9 cellular contexts compared by ENCODE assay signal in genomic region chr11:57427692-57428082, GRCh38. TPM values are rescaled to one million over a fixed set of nuclear protein-coding genes. Genes with fewer than 3 reads are reported as not detected.
DNase-seq lines count a peak whose midpoint lies in the region; ATAC-seq, FAIRE-seq and TF ChIP-seq lines count a peak whose summit lies in the region.
"Had no signal": no experiment of that assay in that cellular context is flagged by ENCODE, and none has a peak within 500 bp of the region (broad histone marks: within the 10 kb centered on the region; RNA-seq: fewer than 3 reads in every experiment).

No MANE protein-coding gene starts in this region.

- no peak for FAIRE-seq in H1 (lab: Jason Lieb, UNC)

- H3K9me3 Mint-ChIP-seq in naive B cell, result no peaks in the 10 kb centered on the region

- H3K18ac ChIP-seq in H1 (ENCODE audit: extremely low read depth, low read length), result no peak overlapping the region

- CTCF ChIA-PET in H1 (lab: Charles Lee; ENCODE audit: partially characterized antibody), result interaction anchor here (0.7 to 10.1 kb wide), 12 partner anchors 9 to 135 kb away, joined by 3 to 68 read pairs (median 4); partner anchors contain the start of gene RTN4RL2

- peak overlapping the region in 4 of 6 donors; percentile 69 to 88 (median 72) for H3K27ac Mint-ChIP-seq in naive B cell

- H3K4me2 ChIP-seq in H1 (ENCODE audit: insufficient read depth in 1 of 2, low read depth in 2 of 2, low read length in 2 of 2), result peak overlapping the region in 1 of 2 experiments; percentile 84; a peak in 1 of 4 replicates

- peak; percentile 60 for ATAC-seq in Right ventricle myocardium inferior
- no peak for ATAC-seq in naive B cell (ENCODE audit: low read depth in 2 of 2)
- no peak for ATAC-seq in HG03442 (IDR thresholded peaks at IDR 0.05; ENCODE audit: unreplicated experiment)
- ATAC-seq in GM21515 (IDR thresholded peaks at IDR 0.05; ENCODE audit: unreplicated experiment), result no peak

- POLR2A ChIA-PET in H1 (lab: Charles Lee; ENCODE audit: partially characterized antibody), result interaction anchor here (0.6 to 1.7 kb wide), 5 partner anchors 27 to 285 kb away, joined by 3 to 4 read pairs (median 3); partner anchors contain the start of genes MED19, TMX2 and UBE2L6

- 0 out of 2 replicates have a peak overlapping the region, but pooled peaks have one; percentile 85 for H2BK15ac ChIP-seq in H1 (ENCODE audit: low read length)

- H3K79me2 ChIP-seq in H1 (ENCODE audit: control insufficient read depth in 1 of 2, insufficient read depth in 2 of 2, low read length in 2 of 2), result no peaks in the 10 kb centered on the region

- no peak overlapping the region for H3K56ac ChIP-seq in H1 (replicated peaks; ENCODE audit: insufficient read length, low read depth, low read length)

- H3K9me3 ChIP-seq in H1 (ENCODE audit: insufficient read depth in 2 of 2, low read depth in 1 of 2, low read length in 1 of 2) (no peaks in the 10 kb centered on the region), vagina (no peaks in the 10 kb centered on the region)

- H4K20me1 ChIP-seq in H1 (replicated peaks in 1 of 2; ENCODE audit: control insufficient read depth in 1 of 2, insufficient read depth in 2 of 2, low read length in 2 of 2), result no peaks in the 10 kb centered on the region

- H3K4me3 Mint-ChIP-seq in naive B cell, result peak overlapping the region; percentile 81 to 96 (median 90)

- no peak overlapping the region for H2BK5ac ChIP-seq in H1 (ENCODE audit: low read depth, low read length)

- no peak overlapping the region for H3K23ac ChIP-seq in H1 (ENCODE audit: insufficient read length)

- no peak overlapping the region for H3K9ac ChIP-seq in H1 (replicated peaks in 1 of 4; ENCODE audit: extremely low read depth in 1 of 4, low read depth in 3 of 4, low read length in 3 of 4)

- H3K4me3 ChIP-seq in H1 (ENCODE audit: extremely low read depth in 1 of 4, insufficient read depth in 2 of 4, low read depth in 3 of 4, low read length in 4 of 4) (no peak overlapping the region), vagina (peak overlapping the region; percentile 57 to 70)

- peaks cover 30 to 49% (median 39%) of the 10 kb centered on the region in 3 donors for H3K4me1 Mint-ChIP-seq in naive B cell

- H3K36me3 Mint-ChIP-seq in naive B cell, result peaks cover 0 to 1% of the 10 kb centered on the region in 2 donors

- H3K27ac ChIP-seq in H1 (ENCODE audit: low read depth, low read length) (no peak overlapping the region), vagina (peak overlapping the region; percentile 99)

- no peak overlapping the region for H3K4ac ChIP-seq in H1 (replicated peaks; ENCODE audit: insufficient read length, low read depth, low read length)

- H4K8ac ChIP-seq in H1 (ENCODE audit: extremely low read depth, insufficient read depth, low read length), result no peak overlapping the region

- 89% methylated on average over 9 of the region's 9 CpGs; no CpG with 5 or more reads in 1 of the 2 experiments for WGBS in H1 (ENCODE audit: extremely low coverage in 1 of 2, insufficient coverage in 1 of 2, insufficient read length in 1 of 2, insufficient replicate concordance in 2 of 2, low coverage in 1 of 2, low lambda C conversion rate in 2 of 2, missing lambda C conversion rate in 1 of 2), 2 experiments

- no peak overlapping the region for H2AK5ac ChIP-seq in H1 (ENCODE audit: low read depth, low read length)

- no peaks in the 10 kb centered on the region; the same call in 1 of the 2 replicates for H3K23me2 ChIP-seq in H1 (ENCODE audit: low read depth, low read length)

- H3K36me3 ChIP-seq in H1 (ENCODE audit: control insufficient read depth in 2 of 4, insufficient read depth in 4 of 4, low read length in 3 of 4) (peaks cover 0 to 14% (median 1%) of the 10 kb centered on the region in 4 experiments; a peak in 2 of 8 replicates), vagina (no peaks in the 10 kb centered on the region)

- no peak overlapping the region for H2BK12ac ChIP-seq in H1 (ENCODE audit: low read depth, low read length)

- H3K27me3 Mint-ChIP-seq in naive B cell, result no peaks in the 10 kb centered on the region

- peaks cover 0 to 11% (median 5%) of the 10 kb centered on the region in 4 experiments; a peak in 5 of 7 replicates for H3K27me3 ChIP-seq in H1 (replicated peaks in 1 of 4; ENCODE audit: control insufficient read depth in 3 of 4, extremely low read depth in 1 of 4, insufficient read depth in 3 of 4, low read length in 3 of 4)
- H3K27me3 ChIP-seq in vagina, result no peaks in the 10 kb centered on the region

- no peak for TF ChIP-seq RAD21 in H1 (IDR thresholded peaks at IDR 0.05 in 1 of 2, conservative IDR thresholded peaks at IDR 0.05 in 1 of 2; ENCODE audit: low read depth in 2 of 2, low read length in 2 of 2)

- H3K4me1 ChIP-seq in H1 (replicated peaks in 1 of 4; ENCODE audit: control insufficient read depth in 3 of 4, insufficient read depth in 4 of 4, low read length in 3 of 4), result peaks cover 0 to 19% (median 13%) of the 10 kb centered on the region in 4 experiments; a peak in 6 of 7 replicates
- H3K4me1 ChIP-seq in vagina, result peaks cover 55% of the 10 kb centered on the region

- no peak for TF ChIP-seq POLR2A in H1 (IDR thresholded peaks at IDR 0.05; ENCODE audit: control extremely low read depth in 1 of 2, low read depth in 2 of 2, low read length in 2 of 2)
- TF ChIP-seq POLR2A in vagina (IDR thresholded peaks at IDR 0.05), result peak in 1 of 2 donors; percentile 33

- intact Hi-C loops in Right ventricle myocardium inferior (cut with DNase I), result no loop called here
- intact Hi-C loops in cardiac septum (cut with DNase I), result loop anchor here (5.0 kb wide), 1 partner anchor 80 kb away; no protein-coding TSS in a partner anchor
- intact Hi-C loops in vagina (cut with DNase I), result no loop called here

- TF ChIP-seq CTCF in H1 (IDR thresholded peaks at IDR 0.05; ENCODE audit: control extremely low read depth in 1 of 3, insufficient read depth in 1 of 3, low read depth in 1 of 3, low read length in 3 of 3) (no peak), vagina (IDR thresholded peaks at IDR 0.05) (no peak)

- no peak for TF ChIP-seq EP300 in H1 (IDR thresholded peaks at IDR 0.05; ENCODE audit: borderline replicate concordance in 1 of 2, low read depth in 2 of 2, low read length in 2 of 2)

- DNase-seq in Right ventricle myocardium inferior (ENCODE audit: missing footprints) (peak; percentile 81), cardiac septum (ENCODE audit: low spot score) (no peak), H1 (ENCODE audit: low read depth in 1 of 2, low spot score in 2 of 2) (no peak), naive B cell (no peak), vagina (ENCODE audit: extremely low spot score in 2 of 2) (no peak), HuH-7.5 (ENCODE audit: low spot score) (no peak)

- H3K79me1 ChIP-seq in H1 (ENCODE audit: low read depth, low read length), result peaks cover 4% of the 10 kb centered on the region; the same call in 1 of the 2 replicates

- H3K14ac ChIP-seq in H1 (ENCODE audit: insufficient read length), result no peak overlapping the region

- H2BK120ac ChIP-seq in H1 (replicated peaks; ENCODE audit: low read depth, low read length), result no peak overlapping the region

- H4K91ac ChIP-seq in H1 (replicated peaks; ENCODE audit: insufficient read length, low read length), result no peak overlapping the region

- H4K5ac ChIP-seq in H1 (ENCODE audit: insufficient read length, low read depth, low read length), result no peak overlapping the region

- H2BK20ac ChIP-seq in H1 (ENCODE audit: low read length), result no peak overlapping the region

- no peak overlapping the region for H2AFZ ChIP-seq in H1 (ENCODE audit: low read length)

RNA-seq across cellular contexts. Expression of gene SLC43A3, which starts 0.8 kb away (rescaled TPM):
- total RNA-seq in Right ventricle myocardium inferior, result 22.4 TPM
- total RNA-seq in cardiac septum, result 26.7 TPM
- total RNA-seq in H1 (2021; fragmentation: NEBNext Ultra II Directional; extraction: Animal tissue kit (Norgen Biotek cat#: 25700)), result 31.8 and 32.5 TPM in 2 replicates
- 61.1 and 67.8 TPM in 2 replicates for polyA plus RNA-seq in H1 (2011; rRNA removed)
- 38.7 TPM for polyA plus RNA-seq in H1 (2011; cell fraction: cytosol; rRNA removed)
- 34.0 TPM for polyA plus RNA-seq in H1 (2011; cell fraction: nucleus; rRNA removed)
- 26.9 to 34.2 TPM (median 30.5 TPM) in 4 replicates for polyA plus RNA-seq in H1 (2012, experiment 1 of 2)
- polyA plus RNA-seq in H1 (2012, experiment 2 of 2), result 26.5 TPM
- 40.8 TPM for polyA plus RNA-seq in H1 (2013, experiment 1 of 2)
- polyA plus RNA-seq in H1 (2013, experiment 2 of 2), result 41.0 TPM
- polyA minus RNA-seq in H1 (2011; rRNA and poly(A)+ RNA removed), result 56.9 and 59.9 TPM in 2 replicates
- 17.5 TPM for polyA minus RNA-seq in H1 (2011; cell fraction: cytosol; rRNA and poly(A)+ RNA removed)
- 26.8 TPM for polyA minus RNA-seq in H1 (2011; cell fraction: nucleus; rRNA and poly(A)+ RNA removed)
- polyA plus RNA-seq in naive B cell (ENCODE audit: low read depth in 6 of 6), result 10 to 100 TPM; 14.5 to 20.8 (median 17.5) TPM
- 53.5 TPM for total RNA-seq in vagina

RNA-seq across cellular contexts. Expression of gene RTN4RL2, which starts 32.6 kb away (rescaled TPM):
- total RNA-seq in Right ventricle myocardium inferior, result 1.6 TPM
- total RNA-seq in cardiac septum, result 0.73 TPM
- 23.7 and 24.4 TPM in 2 replicates for total RNA-seq in H1 (2021; fragmentation: NEBNext Ultra II Directional; extraction: Animal tissue kit (Norgen Biotek cat#: 25700))
- 11.4 and 17.3 TPM in 2 replicates for polyA plus RNA-seq in H1 (2011; rRNA removed)
- 4.4 TPM for polyA plus RNA-seq in H1 (2011; cell fraction: cytosol; rRNA removed)
- 11.2 TPM for polyA plus RNA-seq in H1 (2011; cell fraction: nucleus; rRNA removed)
- 13.1 to 33.1 TPM (median 28.5 TPM) in 4 replicates for polyA plus RNA-seq in H1 (2012, experiment 1 of 2)
- 15.1 TPM for polyA plus RNA-seq in H1 (2012, experiment 2 of 2)
- 25.6 TPM for polyA plus RNA-seq in H1 (2013, experiment 1 of 2)
- polyA plus RNA-seq in H1 (2013, experiment 2 of 2), result 28.8 TPM
- polyA minus RNA-seq in H1 (2011; rRNA and poly(A)+ RNA removed), result 3.2 and 3.9 TPM in 2 replicates
- polyA minus RNA-seq in H1 (2011; cell fraction: cytosol; rRNA and poly(A)+ RNA removed), result 16.0 TPM
- polyA minus RNA-seq in H1 (2011; cell fraction: nucleus; rRNA and poly(A)+ RNA removed), result 12.4 TPM
- polyA plus RNA-seq in naive B cell (ENCODE audit: low read depth in 6 of 6), result under 1 TPM in 1 of 6 donors, not detected in 5; 0.12 TPM
- 2.0 TPM for total RNA-seq in vagina

RNA-seq across cellular contexts. Expression of gene PRG2, which starts 37.2 kb away (rescaled TPM):
- total RNA-seq in Right ventricle myocardium inferior (not detected), cardiac septum (not detected), vagina (not detected)
- total RNA-seq in H1 (2021; fragmentation: NEBNext Ultra II Directional; extraction: Animal tissue kit (Norgen Biotek cat#: 25700)), result not detected in 2 replicates
- polyA plus RNA-seq in H1 (2011; rRNA removed) (0.32 and 0.61 TPM in 2 replicates), naive B cell (ENCODE audit: low read depth in 6 of 6) (not detected)
- 0.21 TPM for polyA plus RNA-seq in H1 (2011; cell fraction: cytosol; rRNA removed)
- 0.37 TPM for polyA plus RNA-seq in H1 (2011; cell fraction: nucleus; rRNA removed)
- not detected in 4 replicates for polyA plus RNA-seq in H1 (2012, experiment 1 of 2)
- polyA plus RNA-seq in H1 (2012, experiment 2 of 2), result not detected
- polyA plus RNA-seq in H1 (2013, experiment 1 of 2), result 0.22 TPM
- polyA plus RNA-seq in H1 (2013, experiment 2 of 2), result 0.29 TPM
- not detected in 2 replicates for polyA minus RNA-seq in H1 (2011; rRNA and poly(A)+ RNA removed)
- polyA minus RNA-seq in H1 (2011; cell fraction: cytosol; rRNA and poly(A)+ RNA removed), result not detected
- not detected for polyA minus RNA-seq in H1 (2011; cell fraction: nucleus; rRNA and poly(A)+ RNA removed)
- total RNA-seq: HT1080 had no signal

RNA-seq across cellular contexts. Expression of gene PRG3, which starts 46.7 kb away (rescaled TPM):
- total RNA-seq in Right ventricle myocardium inferior (not detected), cardiac septum (not detected), vagina (not detected)
- total RNA-seq in H1 (2021; fragmentation: NEBNext Ultra II Directional; extraction: Animal tissue kit (Norgen Biotek cat#: 25700)), result not detected in 2 replicates
- polyA plus RNA-seq in H1 (2011; rRNA removed) (not detected in 2 replicates), naive B cell (ENCODE audit: low read depth in 6 of 6) (not detected)
- polyA plus RNA-seq in H1 (2011; cell fraction: cytosol; rRNA removed), result not detected
- not detected for polyA plus RNA-seq in H1 (2011; cell fraction: nucleus; rRNA removed)
- polyA plus RNA-seq in H1 (2012, experiment 1 of 2), result not detected in 4 replicates
- not detected for polyA plus RNA-seq in H1 (2012, experiment 2 of 2)
- polyA plus RNA-seq in H1 (2013, experiment 1 of 2), result not detected
- polyA plus RNA-seq in H1 (2013, experiment 2 of 2), result not detected
- polyA minus RNA-seq in H1 (2011; rRNA and poly(A)+ RNA removed), result not detected in 2 replicates
- polyA minus RNA-seq in H1 (2011; cell fraction: cytosol; rRNA and poly(A)+ RNA removed), result not detected
- not detected for polyA minus RNA-seq in H1 (2011; cell fraction: nucleus; rRNA and poly(A)+ RNA removed)
- total RNA-seq: HT1080 had no signal

Comparison
In these comparisons a context has a peak if more than half of its experiments do, and no peak if none do; other contexts are left out.
1. H3K4me3 ChIP-seq: peak in vagina (2 of 2); none in H1 (0 of 4).